In genomic region chr5:123088031-123088805, GRCh38 we compare ENCODE assay signal across 8 cellular contexts. TPM values are rescaled to one million over a fixed set of nuclear protein-coding genes. Genes with fewer than 3 reads are reported as not detected.
DNase-seq lines count a peak whose midpoint lies in the region; ATAC-seq and TF ChIP-seq lines count a peak whose summit lies in the region.

No MANE protein-coding gene starts in this region.

- H3K4me3 Mint-ChIP-seq in endothelial cell (ENCODE audit: unreplicated experiment), result peak overlapping the region; percentile 94
- peak overlapping the region in 9 of 10 donors; percentile 14 to 72 (median 51) for H3K4me3 Mint-ChIP-seq in naive thymus-derived CD8-positive, alpha-beta T cell

- POLR2A ChIA-PET in AG04449 (lab: Yijun Ruan, JAX), result no interaction called here
- POLR2A ChIA-PET in naive thymus-derived CD8-positive, alpha-beta T cell (lab: Charles Lee), result no interaction called here

- H3K36me3 Mint-ChIP-seq in endothelial cell (ENCODE audit: low read depth, unreplicated experiment), result peaks cover 12% of the 10 kb centered on the region
- H3K36me3 Mint-ChIP-seq in naive thymus-derived CD8-positive, alpha-beta T cell, result peaks cover 0 to 5% (median 5%) of the 10 kb centered on the region in 3 donors

- CTCF ChIA-PET in AG04449 (lab: Yijun Ruan, JAX), result no interaction called here

- no peak for ATAC-seq in naive thymus-derived CD8-positive, alpha-beta T cell
- ATAC-seq in GM21737 (IDR thresholded peaks at IDR 0.05; ENCODE audit: unreplicated experiment) (no peak), GM18868 (IDR thresholded peaks at IDR 0.05; ENCODE audit: unreplicated experiment) (no peak)

- no peak overlapping the region for H3K27ac Mint-ChIP-seq in endothelial cell (ENCODE audit: unreplicated experiment)
- peak overlapping the region in 1 of 10 donors; percentile 56 for H3K27ac Mint-ChIP-seq in naive thymus-derived CD8-positive, alpha-beta T cell

- no peaks in the 10 kb centered on the region for H3K9me3 Mint-ChIP-seq in endothelial cell (ENCODE audit: unreplicated experiment)
- H3K9me3 Mint-ChIP-seq in naive thymus-derived CD8-positive, alpha-beta T cell, result no peaks in the 10 kb centered on the region

- no peak for TF ChIP-seq CTCF in AG04449 (IDR thresholded peaks at IDR 0.05; ENCODE audit: insufficient read depth, low read length, missing control alignments)
- no peak for TF ChIP-seq CTCF in LNCaP clone FGC (IDR thresholded peaks at IDR 0.05; ENCODE audit: control insufficient read depth, extremely low read depth, insufficient read depth)
- TF ChIP-seq CTCF in endothelial cell (IDR thresholded peaks at IDR 0.05; ENCODE audit: unreplicated experiment), result no peak

- peaks cover 34% of the 10 kb centered on the region for H3K4me1 Mint-ChIP-seq in endothelial cell (ENCODE audit: unreplicated experiment)
- peaks cover 10 to 50% (median 23%) of the 10 kb centered on the region in 4 donors for H3K4me1 Mint-ChIP-seq in naive thymus-derived CD8-positive, alpha-beta T cell

- no peak for DNase-seq in AG04449 (ENCODE audit: low read depth, low spot score)
- no peak for DNase-seq in LNCaP clone FGC (ENCODE audit: low read depth)
- peak; percentile 27 for DNase-seq in endothelial cell (ENCODE audit: low spot score)
- DNase-seq in naive thymus-derived CD8-positive, alpha-beta T cell, result no peak
- no peak for DNase-seq in NCI-H2196 (lab: John Stamatoyannopoulos, UW; ENCODE audit: unreplicated experiment)
- DNase-seq in inferior parietal cortex (ENCODE audit: extremely low spot score), result no peak

- H3K27me3 Mint-ChIP-seq in endothelial cell (ENCODE audit: unreplicated experiment), result peaks cover 38% of the 10 kb centered on the region
- H3K27me3 Mint-ChIP-seq in naive thymus-derived CD8-positive, alpha-beta T cell, result peaks cover 40 to 86% (median 67%) of the 10 kb centered on the region in 5 donors

- H3K4me3 ChIP-seq in AG04449 (ENCODE audit: low read depth, low read length), result peak overlapping the region; percentile 59
- peak overlapping the region; percentile 42; the same call in 1 of the 2 replicates for H3K4me3 ChIP-seq in LNCaP clone FGC (ENCODE audit: low read depth, low read length)

RNA-seq across cellular contexts. Expression of gene PRDM6, which starts 0.8 kb away (rescaled TPM):
- 2.1 TPM for total RNA-seq in endothelial cell (ENCODE audit: unreplicated experiment)
- total RNA-seq in naive thymus-derived CD8-positive, alpha-beta T cell, result not detected
- polyA plus RNA-seq in naive thymus-derived CD8-positive, alpha-beta T cell, result not detected

RNA-seq across cellular contexts. Expression of gene PPIC, which starts 51.7 kb away (rescaled TPM):
- 25.6 TPM for total RNA-seq in endothelial cell (ENCODE audit: unreplicated experiment)
- total RNA-seq in naive thymus-derived CD8-positive, alpha-beta T cell, result not detected
- not detected for polyA plus RNA-seq in naive thymus-derived CD8-positive, alpha-beta T cell

Comparison
In these comparisons a context has a peak if more than half of its experiments do, and no peak if none do; other contexts are left out.
1. RNA of gene PPIC, which starts 51.7 kb away (total RNA-seq): 25.6 TPM in endothelial cell (single experiment); not detected in naive thymus-derived CD8-positive, alpha-beta T cell; every median in the first group is over 10 times any median in the second.